ENCODE assay signal across 9 cellular contexts in genomic region chr11:65916391-65916790, GRCh38. TPM values are rescaled to one million over a fixed set of nuclear protein-coding genes. Genes with fewer than 3 reads are reported as not detected.
DNase-seq lines count a peak whose midpoint lies in the region; ATAC-seq, FAIRE-seq and TF ChIP-seq lines count a peak whose summit lies in the region.
"Had no signal": no experiment of that assay in that cellular context is flagged by ENCODE, and none has a peak within 500 bp of the region (broad histone marks: within the 10 kb centered on the region; RNA-seq: fewer than 3 reads in every experiment).

No MANE protein-coding gene starts in this region.

- H3K27ac ChIP-seq in ascending aorta (peak overlapping the region; percentile 96 to 98), tibial artery (peak overlapping the region; percentile 94 to 96)

- H3K4me3 ChIP-seq in ascending aorta (peak overlapping the region in 1 of 2 donors; percentile 98), tibial artery (peak overlapping the region in 1 of 2 donors; percentile 87)

- H3K4me3 Mint-ChIP-seq in activated naive CD4-positive, alpha-beta T cell treated with anti-CD3 and anti-CD28 coated beads, Interleukin-2, amount 50 U/mL, for 24 hours: peak overlapping the region; percentile 86
- H3K4me3 Mint-ChIP-seq in memory B cell: peak overlapping the region; percentile 86

- H3K36me3 ChIP-seq in ascending aorta: peaks cover 0 to 5% of the 10 kb centered on the region in 2 donors
- H3K36me3 ChIP-seq in tibial artery: peaks cover 0 to 4% (median 2%) of the 10 kb centered on the region in 3 donors

- H3K4me1 Mint-ChIP-seq in activated naive CD4-positive, alpha-beta T cell treated with anti-CD3 and anti-CD28 coated beads, Interleukin-2, amount 50 U/mL, for 24 hours: peaks cover 42% of the 10 kb centered on the region
- H3K4me1 Mint-ChIP-seq in memory B cell: peaks cover 25% of the 10 kb centered on the region

- ATAC-seq in memory B cell (ENCODE audit: low read depth): no peak
- no peak for ATAC-seq in esophagus mucosa

- H3K9me3 ChIP-seq in ascending aorta (no peaks in the 10 kb centered on the region), tibial artery (no peaks in the 10 kb centered on the region)

- no peak for FAIRE-seq in GM12892 (lab: Jason Lieb, UNC)

- no peaks in the 10 kb centered on the region for H3K36me3 Mint-ChIP-seq in activated naive CD4-positive, alpha-beta T cell treated with anti-CD3 and anti-CD28 coated beads, Interleukin-2, amount 50 U/mL, for 24 hours
- H3K36me3 Mint-ChIP-seq in memory B cell: peaks cover 4% of the 10 kb centered on the region

- H3K4me1 ChIP-seq in ascending aorta (peaks cover 47 to 63% of the 10 kb centered on the region in 2 donors), tibial artery (peaks cover 14 to 73% (median 62%) of the 10 kb centered on the region in 4 donors)

- TF ChIP-seq CTCF in ascending aorta (IDR thresholded peaks at IDR 0.05) (no peak), tibial artery (IDR thresholded peaks at IDR 0.05) (no peak)

- H3K9me3 Mint-ChIP-seq in activated naive CD4-positive, alpha-beta T cell treated with anti-CD3 and anti-CD28 coated beads, Interleukin-2, amount 50 U/mL, for 24 hours: no peaks in the 10 kb centered on the region
- H3K9me3 Mint-ChIP-seq in memory B cell: no peaks in the 10 kb centered on the region

- H3K27me3 ChIP-seq in ascending aorta (no peaks in the 10 kb centered on the region), tibial artery (no peaks in the 10 kb centered on the region)

- peak overlapping the region; percentile 66 for H3K27ac Mint-ChIP-seq in activated naive CD4-positive, alpha-beta T cell treated with anti-CD3 and anti-CD28 coated beads, Interleukin-2, amount 50 U/mL, for 24 hours
- H3K27ac Mint-ChIP-seq in memory B cell: no peak overlapping the region

- no peak for DNase-seq in activated naive CD4-positive, alpha-beta T cell (lab: John Stamatoyannopoulos, UW)
- DNase-seq in ascending aorta (ENCODE audit: low spot score in 2 of 2) (no peak), memory B cell (ENCODE audit: low spot score in 2 of 2) (no peak), tibial artery (no peak), GM12892 (ENCODE audit: insufficient read length) (no peak), 8988T (no peak)
- DNase-seq: COR-L47 had no signal

- intact Hi-C loops in ascending aorta (cut with DNase I) (loop anchor here (5.0 kb wide), 1 partner anchor 254 kb away; the partner anchor contains the start of gene RELA), tibial artery (cut with DNase I; ENCODE audit: low total_unique reads) (loop anchor here (2.0 kb wide), 1 partner anchor 28 kb away; the partner anchor contains the start of gene FIBP)

- TF ChIP-seq POLR2A in GM12892 (IDR thresholded peaks at IDR 0.05; ENCODE audit: low read depth, low read length): no peak

- no peaks in the 10 kb centered on the region for H3K27me3 Mint-ChIP-seq in activated naive CD4-positive, alpha-beta T cell treated with anti-CD3 and anti-CD28 coated beads, Interleukin-2, amount 50 U/mL, for 24 hours
- peaks cover 3% of the 10 kb centered on the region for H3K27me3 Mint-ChIP-seq in memory B cell

RNA-seq across cellular contexts. Expression of gene C11orf68, which starts 2.5 kb away (rescaled TPM):
- total RNA-seq in ascending aorta: 25.3 TPM
- total RNA-seq in esophagus mucosa: 16.9 TPM
- 14.8 TPM for polyA plus RNA-seq in GM12892 (2012; ENCODE audit: missing spikeins)

RNA-seq across cellular contexts. Expression of gene DRAP1, which starts 2.8 kb away (rescaled TPM):
- 135 TPM for total RNA-seq in ascending aorta
- 76.2 TPM for total RNA-seq in esophagus mucosa
- polyA plus RNA-seq in GM12892 (2012; ENCODE audit: missing spikeins): 75.9 TPM

RNA-seq across cellular contexts. Expression of gene FOSL1, which starts 16.2 kb away (rescaled TPM):
- total RNA-seq in ascending aorta (123 TPM), esophagus mucosa (28.9 TPM)
- polyA plus RNA-seq in GM12892 (2012; ENCODE audit: missing spikeins): 1.0 TPM

RNA-seq across cellular contexts. Expression of gene CCDC85B, which starts 25.9 kb away (rescaled TPM):
- 184 TPM for total RNA-seq in ascending aorta
- 15.3 TPM for total RNA-seq in esophagus mucosa
- 1.8 TPM for polyA plus RNA-seq in GM12892 (2012; ENCODE audit: missing spikeins)

RNA-seq across cellular contexts. Expression of gene FIBP, which starts 28.1 kb away (rescaled TPM):
- total RNA-seq in ascending aorta (57.2 TPM), esophagus mucosa (42.3 TPM)
- polyA plus RNA-seq in GM12892 (2012; ENCODE audit: missing spikeins): 66.8 TPM
